32 cellular contexts compared by ENCODE assay signal in the genomic region with DNA sequence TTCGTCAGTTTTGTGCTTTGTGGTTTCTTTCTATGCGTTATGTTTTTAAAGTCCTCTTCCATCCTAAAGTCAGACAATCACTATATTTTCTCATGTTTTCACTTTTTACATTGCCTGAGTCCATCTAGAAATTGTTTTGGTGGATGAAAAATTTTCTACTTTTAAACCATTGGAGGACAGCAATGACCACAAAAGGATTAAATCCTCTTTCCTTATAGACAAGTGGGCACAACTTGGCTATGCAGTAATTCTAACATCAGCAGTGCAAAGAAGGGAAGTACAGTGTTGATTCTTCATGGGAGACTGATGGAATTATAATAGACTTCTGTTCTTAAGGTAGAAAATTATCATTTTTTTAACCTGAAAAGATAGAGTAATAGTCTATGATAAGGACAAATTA.
"Had no signal": no experiment of that assay in that cellular context is flagged by ENCODE, and none has a peak within 500 bp of the region (broad histone marks: within the 10 kb centered on the region; RNA-seq: fewer than 3 reads in every experiment).

No MANE protein-coding gene starts in this region.

- H3K9me3 Mint-ChIP-seq: activated CD4-positive, alpha-beta memory T cell treated with anti-CD3 and anti-CD28 coated beads, Interleukin-2, amount 10 ng/mL, durations not matched to agents 7 days and 5 days; activated naive CD4-positive, alpha-beta T cell treated with anti-CD3 and anti-CD28 coated beads, Interleukin-2, amount 10 ng/mL, durations not matched to agents 7 days and 5 days had no signal

- H3K4me3 Mint-ChIP-seq: activated CD4-positive, alpha-beta memory T cell treated with anti-CD3 and anti-CD28 coated beads, Interleukin-2, amount 10 ng/mL, durations not matched to agents 7 days and 5 days; activated CD4-positive, alpha-beta T cell treated with anti-CD3 and anti-CD28 coated beads, Interleukin-2, amount 10 ng/mL, durations not matched to agents 24 days and 14 days; activated naive CD4-positive, alpha-beta T cell treated with anti-CD3 and anti-CD28 coated beads, Interleukin-2, amount 10 ng/mL, durations not matched to agents 7 days and 5 days; activated naive CD8-positive, alpha-beta T cell treated with anti-CD3 and anti-CD28 coated beads, Interleukin-2, amount 10 ng/mL, durations not matched to agents 7 days and 5 days; activated T-cell treated with anti-CD3 and anti-CD28 coated beads, Interleukin-2, amount 50 U/mL, for 24 hours; central memory CD8-positive, alpha-beta T cell; nephron progenitor cell; stimulated activated naive B cell treated with anti-CD40 and anti-IgM and Interleukin-4, amounts not matched to agents 10 μg/mL and 1 μg/mL and 100 μg/mL, for 72 hours; T-helper 17 cell had no signal

- DNase-seq: activated CD4-positive, alpha-beta memory T cell treated with anti-CD3 and anti-CD28 coated beads, Interleukin-2, amount 10 ng/mL, durations not matched to agents 7 days and 5 days; activated CD4-positive, alpha-beta T cell treated with anti-CD3 and anti-CD28 coated beads, Interleukin-2, amount 10 ng/mL, durations not matched to agents 24 days and 14 days; activated CD4-positive, CD25-positive, alpha-beta regulatory T cell treated with anti-CD3 and anti-CD28 coated beads, Interleukin-2, amount 50 U/mL, for 72 hours; activated CD8-positive, alpha-beta memory T cell treated with anti-CD3 and anti-CD28 coated beads, Interleukin-2, amount 50 U/mL, for 48 hours; activated gamma-delta T cell; activated naive CD4-positive, alpha-beta T cell treated with anti-CD3 and anti-CD28 coated beads, Interleukin-2, amount 10 ng/mL, durations not matched to agents 7 days and 5 days; activated naive CD8-positive, alpha-beta T cell treated with anti-CD3 and anti-CD28 coated beads, Interleukin-2, amount 10 ng/mL, durations not matched to agents 7 days and 5 days; activated T-cell treated with anti-CD3 and anti-CD28 coated beads, Interleukin-2, amount 50 U/mL, for 24 hours; dermis blood vessel endothelial cell; effector CD8-positive, alpha-beta T cell; glutamatergic neuron; hippocampal formation; kidney; mammary epithelial cell; nephron progenitor cell; ovary; retina; SK-N-SH; stimulated activated CD4-positive, alpha-beta T cell treated with anti-CD3 and anti-CD28 coated beads, Interleukin-1b, Interleukin-23, amount 100 ng/mL, for 48 hours; stimulated activated naive B cell treated with anti-CD40 and anti-IgM and Interleukin-4, amounts not matched to agents 10 μg/mL and 1 μg/mL and 100 μg/mL, for 72 hours; stomach; SW 1271; T-helper 17 cell; T1000; testis; transverse colon; uterus had no signal

- H3K4me1 ChIP-seq: prostate gland, stomach, transverse colon, uterus had no signal

- H3K4me1 Mint-ChIP-seq: activated CD4-positive, alpha-beta memory T cell treated with anti-CD3 and anti-CD28 coated beads, Interleukin-2, amount 10 ng/mL, durations not matched to agents 7 days and 5 days; activated CD4-positive, alpha-beta T cell treated with anti-CD3 and anti-CD28 coated beads, Interleukin-2, amount 10 ng/mL, durations not matched to agents 24 days and 14 days; activated naive CD4-positive, alpha-beta T cell treated with anti-CD3 and anti-CD28 coated beads, Interleukin-2, amount 10 ng/mL, durations not matched to agents 7 days and 5 days; activated naive CD8-positive, alpha-beta T cell treated with anti-CD3 and anti-CD28 coated beads, Interleukin-2, amount 10 ng/mL, durations not matched to agents 7 days and 5 days; central memory CD8-positive, alpha-beta T cell; stimulated activated naive B cell treated with anti-CD40 and anti-IgM and Interleukin-4, amounts not matched to agents 10 μg/mL and 1 μg/mL and 100 μg/mL, for 72 hours; T-helper 17 cell had no signal

- H3K27ac ChIP-seq: neutrophil, ovary, prostate gland, stomach, testis, transverse colon had no signal

- ATAC-seq: left lobe of liver; stimulated activated naive B cell treated with anti-CD40 and anti-IgM and Interleukin-4, amounts not matched to agents 10 μg/mL and 1 μg/mL and 100 μg/mL, for 72 hours; T-helper 17 cell had no signal

- H3K27me3 ChIP-seq: ovary, stomach, testis, transverse colon, uterus had no signal

- H3K27ac Mint-ChIP-seq: activated CD4-positive, alpha-beta memory T cell treated with anti-CD3 and anti-CD28 coated beads, Interleukin-2, amount 10 ng/mL, durations not matched to agents 7 days and 5 days; activated CD4-positive, alpha-beta T cell treated with anti-CD3 and anti-CD28 coated beads, Interleukin-2, amount 10 ng/mL, durations not matched to agents 24 days and 14 days; activated naive CD4-positive, alpha-beta T cell treated with anti-CD3 and anti-CD28 coated beads, Interleukin-2, amount 10 ng/mL, durations not matched to agents 7 days and 5 days; activated naive CD8-positive, alpha-beta T cell treated with anti-CD3 and anti-CD28 coated beads, Interleukin-2, amount 10 ng/mL, durations not matched to agents 7 days and 5 days; activated T-cell treated with anti-CD3 and anti-CD28 coated beads, Interleukin-2, amount 50 U/mL, for 24 hours; nephron progenitor cell; stimulated activated naive B cell treated with anti-CD40 and anti-IgM and Interleukin-4, amounts not matched to agents 10 μg/mL and 1 μg/mL and 100 μg/mL, for 72 hours; T-helper 17 cell had no signal

- H3K36me3 ChIP-seq: neutrophil, ovary, prostate gland, stomach, transverse colon, uterus had no signal

- H3K36me3 Mint-ChIP-seq: activated naive CD4-positive, alpha-beta T cell treated with anti-CD3 and anti-CD28 coated beads, Interleukin-2, amount 10 ng/mL, durations not matched to agents 7 days and 5 days; activated naive CD8-positive, alpha-beta T cell treated with anti-CD3 and anti-CD28 coated beads, Interleukin-2, amount 10 ng/mL, durations not matched to agents 7 days and 5 days; stimulated activated naive B cell treated with anti-CD40 and anti-IgM and Interleukin-4, amounts not matched to agents 10 μg/mL and 1 μg/mL and 100 μg/mL, for 72 hours had no signal

- H3K9me3 ChIP-seq: neutrophil, ovary, prostate gland, SK-N-SH, testis, transverse colon, uterus had no signal

- H3K4me3 ChIP-seq: ovary, prostate gland, smooth muscle cell, stomach, testis, transverse colon, uterus had no signal
